In the genomic region with DNA sequence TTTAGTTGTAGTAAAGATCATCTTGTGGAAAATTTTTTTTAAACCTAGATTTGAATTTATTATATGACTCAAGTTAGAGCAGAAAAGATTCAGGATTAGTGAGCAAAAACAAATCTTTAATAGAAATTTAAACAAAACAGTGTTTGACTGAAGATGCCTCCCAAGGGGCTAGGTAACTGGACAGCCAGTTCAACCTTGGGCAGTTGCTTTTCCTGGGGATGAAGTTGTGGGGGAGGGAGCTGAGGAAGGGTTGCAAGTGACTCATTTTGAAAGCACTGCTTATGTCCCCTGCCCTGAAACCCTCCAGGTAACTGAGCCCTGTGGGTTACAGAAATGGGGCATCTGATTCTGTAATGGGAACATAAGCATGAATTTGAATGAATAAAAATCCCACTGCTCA, we compare ENCODE assay signal across 1 cellular context.
TF ChIP-seq lines count a peak whose summit lies in the region.

No MANE protein-coding gene starts in this region.

TF ChIP-seq in HepG2, 621 proteins besides CTCF, POLR2A, EP300 and RAD21:
- no peak for TF ChIP-seq TBX2 (CRISPR knock-in tag; IDR thresholded peaks at IDR 0.05; ENCODE audit: borderline replicate concordance)
- TF ChIP-seq, protein P1, sequence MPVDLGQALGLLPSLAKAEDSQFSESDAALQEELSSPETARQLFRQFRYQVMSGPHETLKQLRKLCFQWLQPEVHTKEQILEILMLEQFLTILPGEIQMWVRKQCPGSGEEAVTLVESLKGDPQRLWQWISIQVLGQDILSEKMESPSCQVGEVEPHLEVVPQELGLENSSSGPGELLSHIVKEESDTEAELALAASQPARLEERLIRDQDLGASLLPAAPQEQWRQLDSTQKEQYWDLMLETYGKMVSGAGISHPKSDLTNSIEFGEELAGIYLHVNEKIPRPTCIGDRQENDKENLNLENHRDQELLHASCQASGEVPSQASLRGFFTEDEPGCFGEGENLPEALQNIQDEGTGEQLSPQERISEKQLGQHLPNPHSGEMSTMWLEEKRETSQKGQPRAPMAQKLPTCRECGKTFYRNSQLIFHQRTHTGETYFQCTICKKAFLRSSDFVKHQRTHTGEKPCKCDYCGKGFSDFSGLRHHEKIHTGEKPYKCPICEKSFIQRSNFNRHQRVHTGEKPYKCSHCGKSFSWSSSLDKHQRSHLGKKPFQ (CRISPR knock-in tag; IDR thresholded peaks at IDR 0.05; ENCODE audit: insufficient replicate concordance): no peak
- no peak for TF ChIP-seq ATM (IDR thresholded peaks at IDR 0.05; ENCODE audit: borderline replicate concordance)
- no peak for TF ChIP-seq POGZ (CRISPR knock-in tag; IDR thresholded peaks at IDR 0.05)
- no peak for TF ChIP-seq ZNF572 (CRISPR knock-in tag; IDR thresholded peaks at IDR 0.05)
- TF ChIP-seq ZBTB1 (CRISPR knock-in tag; IDR thresholded peaks at IDR 0.05; ENCODE audit: borderline replicate concordance): no peak
- no peak for TF ChIP-seq MAFF (IDR thresholded peaks at IDR 0.05; ENCODE audit: low read depth, low read length)
- no peak for TF ChIP-seq CEBPG (CRISPR knock-in tag; IDR thresholded peaks at IDR 0.05)
- TF ChIP-seq NKX3-1 (CRISPR knock-in tag; IDR thresholded peaks at IDR 0.05): no peak
- no peak for TF ChIP-seq ZBTB21 (CRISPR knock-in tag; IDR thresholded peaks at IDR 0.05)
- no peak for TF ChIP-seq ZNF782 (CRISPR knock-in tag; IDR thresholded peaks at IDR 0.05; ENCODE audit: borderline replicate concordance)
